Comparison of ENCODE assay signal across 10 cellular contexts in genomic region chr6:145756170-145756662, GRCh38. TPM values are rescaled to one million over a fixed set of nuclear protein-coding genes. Genes with fewer than 3 reads are reported as not detected.
DNase-seq lines count a peak whose midpoint lies in the region; ATAC-seq, FAIRE-seq and TF ChIP-seq lines count a peak whose summit lies in the region.
"Had no signal": no experiment of that assay in that cellular context is flagged by ENCODE, and none has a peak within 500 bp of the region (broad histone marks: within the 10 kb centered on the region; RNA-seq: fewer than 3 reads in every experiment).

No MANE protein-coding gene starts in this region.

- TF ChIP-seq POLR2A in Peyer's patch (IDR thresholded peaks at IDR 0.05): no peak

- H3K27ac ChIP-seq in pancreas: no peak overlapping the region
- no peak overlapping the region for H3K27ac ChIP-seq in Peyer's patch
- H3K27ac ChIP-seq: cardiac muscle cell had no signal

- ATAC-seq in pancreas: peak in 3 of 4 donors; percentile 25 to 69 (median 43)
- ATAC-seq in left colon: no peak
- no peak for ATAC-seq in GM21737 (IDR thresholded peaks at IDR 0.05; ENCODE audit: unreplicated experiment)

- no peaks in the 10 kb centered on the region for H3K4me1 ChIP-seq in pancreas
- H3K4me1 ChIP-seq in Peyer's patch: no peaks in the 10 kb centered on the region

- H3K9me3 ChIP-seq in pancreas: no peaks in the 10 kb centered on the region
- no peaks in the 10 kb centered on the region for H3K9me3 ChIP-seq in Peyer's patch

- peak; percentile 87 for DNase-seq in GM04503 (ENCODE audit: low read depth)
- DNase-seq in NCI-H2171 (lab: John Stamatoyannopoulos, UW): peak; percentile 20
- peak; percentile 97 for DNase-seq in dedifferentiated amniotic fluid mesenchymal stem cell (ENCODE audit: extremely low spot score)
- peak in 3 of 6 donors; percentile 16 to 30 (median 22) for DNase-seq in pancreas
- DNase-seq in iPS-NIHi11 (ENCODE audit: low spot score): no peak
- DNase-seq in left colon: no peak
- DNase-seq in Peyer's patch: no peak

- H3K4me3 ChIP-seq in pancreas: no peak overlapping the region
- no peak overlapping the region for H3K4me3 ChIP-seq in Peyer's patch
- H3K4me3 ChIP-seq: cardiac muscle cell had no signal

- TF ChIP-seq CTCF in pancreas (IDR thresholded peaks at IDR 0.05) (no peak), Peyer's patch (IDR thresholded peaks at IDR 0.05) (no peak)

- 34 to 58% methylated on average over 1 of the region's 1 CpG for WGBS in pancreas, 2 donors

- no peak for FAIRE-seq in pancreas (lab: Jason Lieb, UNC)
- FAIRE-seq: TTC549 had no signal

- H3K36me3 ChIP-seq in pancreas (no peaks in the 10 kb centered on the region), Peyer's patch (no peaks in the 10 kb centered on the region)
- H3K36me3 ChIP-seq: cardiac muscle cell had no signal

- H3K27me3 ChIP-seq in pancreas: no peaks in the 10 kb centered on the region
- H3K27me3 ChIP-seq in Peyer's patch: no peaks in the 10 kb centered on the region
- H3K27me3 ChIP-seq: cardiac muscle cell had no signal

- intact Hi-C loops in pancreas (cut with DNase I) (no loop called here), left colon (cut with DNase I, micrococcal nuclease) (loop anchor here in 1 of 2 donors (10.0 kb wide), 1 partner anchor 49 kb away; no protein-coding TSS in a partner anchor)

RNA-seq across cellular contexts. Expression of gene EPM2A, which starts 20.9 kb away (rescaled TPM):
- 1 to 10 TPM; 4.0 to 4.8 (median 4.3) TPM for total RNA-seq in pancreas
- polyA plus RNA-seq in pancreas: 1 to 10 TPM; 2.6 to 4.8 TPM
- total RNA-seq in left colon: 1 to 10 TPM; 4.3 to 7.6 TPM
- 10 to 100 TPM in 1 of 4 donors, 1 to 10 TPM in 3; 8.1 to 18.9 (median 9.2) TPM for total RNA-seq in Peyer's patch

RNA-seq across cellular contexts. Expression of gene FBXO30, which starts 58.4 kb away (rescaled TPM):
- total RNA-seq in pancreas (1 to 10 TPM; 2.2 to 5.6 (median 2.7) TPM), left colon (1 to 10 TPM; 5.5 to 9.4 TPM), Peyer's patch (1 to 10 TPM; 4.8 to 7.4 (median 6.9) TPM)
- polyA plus RNA-seq in pancreas: 1 to 10 TPM; 1.5 to 2.6 TPM

Comparison
In these comparisons a context has a peak if more than half of its experiments do, and no peak if none do; other contexts are left out.
1. DNase-seq: peak in GM04503 (single experiment), NCI-H2171 (single experiment) and dedifferentiated amniotic fluid mesenchymal stem cell (single experiment); none in iPS-NIHi11 (single experiment), left colon (0 of 2) and Peyer's patch (0 of 3).
2. ATAC-seq: peak in pancreas (3 of 4); none in left colon (single experiment) and GM21737 (single experiment).